In genomic region chr4:54082168-54082567, GRCh38 we compare ENCODE assay signal across 11 cellular contexts. TPM values are rescaled to one million over a fixed set of nuclear protein-coding genes. Genes with fewer than 3 reads are reported as not detected.
DNase-seq lines count a peak whose midpoint lies in the region; ATAC-seq, FAIRE-seq and TF ChIP-seq lines count a peak whose summit lies in the region.
"Had no signal": no experiment of that assay in that cellular context is flagged by ENCODE, and none has a peak within 500 bp of the region (broad histone marks: within the 10 kb centered on the region; RNA-seq: fewer than 3 reads in every experiment).

No MANE protein-coding gene starts in this region.

- DNase-seq in EH (ENCODE audit: low read depth), result peak; percentile 99
- peak; percentile 100 for DNase-seq in PC-3
- DNase-seq in epithelial cell of esophagus (ENCODE audit: low read depth), result peak; percentile 99
- no peak for DNase-seq in psoas muscle
- no peak for DNase-seq in ureter (ENCODE audit: low spot score)
- DNase-seq in GM19239 (ENCODE audit: insufficient read length, low spot score), result no peak
- DNase-seq in NCI-H1417 (lab: John Stamatoyannopoulos, UW), result no peak
- DNase-seq in NCI-H1930 (lab: John Stamatoyannopoulos, UW), result no peak
- DNase-seq: activated T-cell treated with anti-CD3 and anti-CD28 coated beads, Interleukin-2, amount 50 U/mL, for 1 hour had no signal

- intact Hi-C loops in PC-3 (cut with micrococcal nuclease), result loop anchor here (1.0 kb wide), 2 partner anchors 19 to 152 kb away; no protein-coding TSS in a partner anchor
- intact Hi-C loops in psoas muscle (cut with DNase I), result no loop called here

- H3K4me3 ChIP-seq in PC-3 (ENCODE audit: low read length), result peak overlapping the region; percentile 24; the same call in 1 of the 2 replicates
- no peak overlapping the region for H3K4me3 ChIP-seq in epithelial cell of esophagus (ENCODE audit: low read length)
- no peak overlapping the region for H3K4me3 ChIP-seq in psoas muscle
- H3K4me3 ChIP-seq: neural progenitor cell had no signal

- ATAC-seq in PC-3 (peak; percentile 86), psoas muscle (peak in 3 of 4 donors; percentile 43 to 55 (median 45))

- H3K36me3 ChIP-seq in PC-3 (ENCODE audit: low read depth, low read length) (no peaks in the 10 kb centered on the region), psoas muscle (ENCODE audit: insufficient read depth in 1 of 2, low read depth in 1 of 2) (no peaks in the 10 kb centered on the region)
- H3K36me3 ChIP-seq: neural progenitor cell had no signal

- H3K4me1 ChIP-seq in PC-3 (ENCODE audit: insufficient read depth, low read length), result peaks cover 55% of the 10 kb centered on the region
- peaks cover 3% of the 10 kb centered on the region for H3K4me1 ChIP-seq in psoas muscle
- H3K4me1 ChIP-seq: neural progenitor cell had no signal

- no peak overlapping the region for H2AFZ ChIP-seq in PC-3 (ENCODE audit: low read length)
- H2AFZ ChIP-seq: neural progenitor cell had no signal

- WGBS in psoas muscle, 3 donors, result 61 to 65% (median 63%) methylated on average over 1 of the region's 1 CpG

- H3K9me3 ChIP-seq in PC-3 (ENCODE audit: low read length) (no peaks in the 10 kb centered on the region), psoas muscle (no peaks in the 10 kb centered on the region)

- no TSS peak for BruUV-seq in PC-3 (replicated peaks; lab: Mats Ljungman, UMichigan)

- peak overlapping the region; percentile 67 for H3K27ac ChIP-seq in PC-3 (ENCODE audit: low read length)
- no peak overlapping the region for H3K27ac ChIP-seq in psoas muscle
- H3K27ac ChIP-seq: neural progenitor cell had no signal

- no peaks in the 10 kb centered on the region for H3K9me2 ChIP-seq in PC-3 (replicated peaks; ENCODE audit: low read length)

- no peaks in the 10 kb centered on the region for H4K20me1 ChIP-seq in PC-3 (ENCODE audit: low read length)

- FAIRE-seq in GM19239 (lab: Jason Lieb, UNC), result no peak
- FAIRE-seq: GM12892 had no signal

- no peak overlapping the region for H3K9ac ChIP-seq in PC-3 (ENCODE audit: low read length)
- H3K9ac ChIP-seq: neural progenitor cell had no signal

- no peaks in the 10 kb centered on the region for H3K27me3 ChIP-seq in PC-3 (ENCODE audit: low read length)
- H3K27me3 ChIP-seq in psoas muscle (ENCODE audit: insufficient read depth in 3 of 3, low read length in 2 of 3), result no peaks in the 10 kb centered on the region

- CTCF ChIA-PET in PC-3 (lab: Charles Lee), result no interaction called here

- no peak for TF ChIP-seq CTCF in PC-3 (conservative IDR thresholded peaks at IDR 0.05; ENCODE audit: low read depth, low read length)
- TF ChIP-seq CTCF in epithelial cell of esophagus (IDR thresholded peaks at IDR 0.05; ENCODE audit: insufficient read depth, low read depth, low read length, missing control alignments), result no peak
- TF ChIP-seq CTCF in psoas muscle (IDR thresholded peaks at IDR 0.05), result no peak

- H3K79me2 ChIP-seq in PC-3 (ENCODE audit: low read length), result 0 out of 2 replicates have a peak, but pooled peaks cover 4% of the 10 kb centered on the region

- peak overlapping the region; percentile 76 for H3K4me2 ChIP-seq in PC-3 (ENCODE audit: low read length)
- H3K4me2 ChIP-seq: neural progenitor cell had no signal

- POLR2A ChIA-PET in PC-3 (lab: Charles Lee; ENCODE audit: unreplicated experiment), result no interaction called here

- peaks cover 5% of the 10 kb centered on the region for H3F3A ChIP-seq in PC-3 (ENCODE audit: low read length, unreplicated experiment)

RNA-seq across cellular contexts. Expression of gene CHIC2, which starts 17.8 kb away (rescaled TPM):
- total RNA-seq in PC-3 (2014; rRNA removed) (52.3 and 58.1 TPM in 2 replicates), psoas muscle (10 to 100 TPM in 2 of 4 donors, 1 to 10 TPM in 2; 8.6 to 11.1 (median 9.8) TPM), ureter (22.8 TPM)
- polyA plus RNA-seq in psoas muscle, result 10 to 100 TPM in 2 of 3 donors, 1 to 10 TPM in 1; 9.1 to 17.4 (median 11.2) TPM

RNA-seq across cellular contexts. Expression of gene GSX2, which starts 17.8 kb away (rescaled TPM):
- total RNA-seq in PC-3 (2014; rRNA removed) (not detected in 2 replicates), psoas muscle (not detected), ureter (not detected)
- not detected for polyA plus RNA-seq in psoas muscle

Comparison
In these comparisons a context has a peak if more than half of its experiments do, and no peak if none do; other contexts are left out.
1. DNase-seq: peak in EH (single experiment), PC-3 (single experiment) and epithelial cell of esophagus (single experiment); none in psoas muscle (0 of 2), ureter (single experiment), GM19239 (single experiment), NCI-H1417 (0 of 3) and NCI-H1930 (0 of 2).